1 cellular context compared by ENCODE assay signal in genomic region chr22:31753634-31754471, GRCh38.
TF ChIP-seq lines count a peak whose summit lies in the region.

Gene DEPDC5, plus strand, starts transcription at chr22:31754019. Its CDS starts 903 bp downstream, at chr22:31754922.

TF ChIP-seq in HepG2, 621 proteins besides CTCF, POLR2A, EP300 and RAD21 (continued from another document and continues in another):
- no peak for TF ChIP-seq KIAA2018 (CRISPR knock-in tag; IDR thresholded peaks at IDR 0.05; ENCODE audit: borderline replicate concordance)
- TF ChIP-seq ZBTB1 (CRISPR knock-in tag; IDR thresholded peaks at IDR 0.05; ENCODE audit: borderline replicate concordance), result no peak
- peak; percentile 52; the same call in 1 of the 2 replicates for TF ChIP-seq SOX5 (CRISPR knock-in tag; IDR thresholded peaks at IDR 0.05; ENCODE audit: borderline replicate concordance)
- no peak for TF ChIP-seq HOXA9 (CRISPR knock-in tag; IDR thresholded peaks at IDR 0.05; ENCODE audit: borderline replicate concordance)
- TF ChIP-seq FOXA3 (CRISPR knock-in tag; IDR thresholded peaks at IDR 0.05), result 0 out of 2 replicates have a peak, but pooled peaks have one; percentile 48
- TF ChIP-seq ZNF614 (CRISPR knock-in tag; IDR thresholded peaks at IDR 0.05; ENCODE audit: borderline replicate concordance), result no peak
- 0 out of 2 replicates have a peak, but pooled peaks have one; percentile 14 for TF ChIP-seq MZF1 (CRISPR knock-in tag; IDR thresholded peaks at IDR 0.05; ENCODE audit: borderline replicate concordance)
- TF ChIP-seq AGO1 (IDR thresholded peaks at IDR 0.05; ENCODE audit: low read depth, low read length, poor library complexity, severe bottlenecking), result no peak
- TF ChIP-seq, protein P1, sequence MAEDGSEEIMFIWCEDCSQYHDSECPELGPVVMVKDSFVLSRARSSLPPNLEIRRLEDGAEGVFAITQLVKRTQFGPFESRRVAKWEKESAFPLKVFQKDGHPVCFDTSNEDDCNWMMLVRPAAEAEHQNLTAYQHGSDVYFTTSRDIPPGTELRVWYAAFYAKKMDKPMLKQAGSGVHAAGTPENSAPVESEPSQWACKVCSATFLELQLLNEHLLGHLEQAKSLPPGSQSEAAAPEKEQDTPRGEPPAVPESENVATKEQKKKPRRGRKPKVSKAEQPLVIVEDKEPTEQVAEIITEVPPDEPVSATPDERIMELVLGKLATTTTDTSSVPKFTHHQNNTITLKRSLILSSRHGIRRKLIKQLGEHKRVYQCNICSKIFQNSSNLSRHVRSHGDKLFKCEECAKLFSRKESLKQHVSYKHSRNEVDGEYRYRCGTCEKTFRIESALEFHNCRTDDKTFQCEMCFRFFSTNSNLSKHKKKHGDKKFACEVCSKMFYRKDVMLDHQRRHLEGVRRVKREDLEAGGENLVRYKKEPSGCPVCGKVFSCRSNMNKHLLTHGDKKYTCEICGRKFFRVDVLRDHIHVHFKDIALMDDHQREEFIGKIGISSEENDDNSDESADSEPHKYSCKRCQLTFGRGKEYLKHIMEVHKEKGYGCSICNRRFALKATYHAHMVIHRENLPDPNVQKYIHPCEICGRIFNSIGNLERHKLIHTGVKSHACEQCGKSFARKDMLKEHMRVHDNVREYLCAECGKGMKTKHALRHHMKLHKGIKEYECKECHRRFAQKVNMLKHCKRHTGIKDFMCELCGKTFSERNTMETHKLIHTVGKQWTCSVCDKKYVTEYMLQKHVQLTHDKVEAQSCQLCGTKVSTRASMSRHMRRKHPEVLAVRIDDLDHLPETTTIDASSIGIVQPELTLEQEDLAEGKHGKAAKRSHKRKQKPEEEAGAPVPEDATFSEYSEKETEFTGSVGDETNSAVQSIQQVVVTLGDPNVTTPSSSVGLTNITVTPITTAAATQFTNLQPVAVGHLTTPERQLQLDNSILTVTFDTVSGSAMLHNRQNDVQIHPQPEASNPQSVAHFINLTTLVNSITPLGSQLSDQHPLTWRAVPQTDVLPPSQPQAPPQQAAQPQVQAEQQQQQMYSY (CRISPR knock-in tag; IDR thresholded peaks at IDR 0.05), result no peak
- TF ChIP-seq ZNF543 (CRISPR knock-in tag; IDR thresholded peaks at IDR 0.05), result peak; percentile 41; the same call in 1 of the 2 replicates
- no peak; the same call in 1 of the 2 replicates for TF ChIP-seq ZNF776 (CRISPR knock-in tag; IDR thresholded peaks at IDR 0.05)
- no peak for TF ChIP-seq MTF2 (CRISPR knock-in tag; IDR thresholded peaks at IDR 0.05; ENCODE audit: borderline replicate concordance)
- peak; percentile 48; the same call in 1 of the 2 replicates for TF ChIP-seq TGIF2 (CRISPR knock-in tag; IDR thresholded peaks at IDR 0.05)
- TF ChIP-seq CBX2 (IDR thresholded peaks at IDR 0.05; ENCODE audit: low read depth, low read length), result no peak
- no peak for TF ChIP-seq CBX2 (CRISPR knock-in tag; IDR thresholded peaks at IDR 0.05; ENCODE audit: low read depth)
- peak; percentile 82 for TF ChIP-seq MYC (CRISPR knock-in tag; IDR thresholded peaks at IDR 0.05; ENCODE audit: borderline replicate concordance)
- TF ChIP-seq HNRNPUL1 (IDR thresholded peaks at IDR 0.05; ENCODE audit: low read depth, low read length), result no peak
- TF ChIP-seq ETV5 (CRISPR knock-in tag; IDR thresholded peaks at IDR 0.05; ENCODE audit: borderline replicate concordance), result peak; percentile 46; the same call in 1 of the 2 replicates
- TF ChIP-seq, protein P2, sequence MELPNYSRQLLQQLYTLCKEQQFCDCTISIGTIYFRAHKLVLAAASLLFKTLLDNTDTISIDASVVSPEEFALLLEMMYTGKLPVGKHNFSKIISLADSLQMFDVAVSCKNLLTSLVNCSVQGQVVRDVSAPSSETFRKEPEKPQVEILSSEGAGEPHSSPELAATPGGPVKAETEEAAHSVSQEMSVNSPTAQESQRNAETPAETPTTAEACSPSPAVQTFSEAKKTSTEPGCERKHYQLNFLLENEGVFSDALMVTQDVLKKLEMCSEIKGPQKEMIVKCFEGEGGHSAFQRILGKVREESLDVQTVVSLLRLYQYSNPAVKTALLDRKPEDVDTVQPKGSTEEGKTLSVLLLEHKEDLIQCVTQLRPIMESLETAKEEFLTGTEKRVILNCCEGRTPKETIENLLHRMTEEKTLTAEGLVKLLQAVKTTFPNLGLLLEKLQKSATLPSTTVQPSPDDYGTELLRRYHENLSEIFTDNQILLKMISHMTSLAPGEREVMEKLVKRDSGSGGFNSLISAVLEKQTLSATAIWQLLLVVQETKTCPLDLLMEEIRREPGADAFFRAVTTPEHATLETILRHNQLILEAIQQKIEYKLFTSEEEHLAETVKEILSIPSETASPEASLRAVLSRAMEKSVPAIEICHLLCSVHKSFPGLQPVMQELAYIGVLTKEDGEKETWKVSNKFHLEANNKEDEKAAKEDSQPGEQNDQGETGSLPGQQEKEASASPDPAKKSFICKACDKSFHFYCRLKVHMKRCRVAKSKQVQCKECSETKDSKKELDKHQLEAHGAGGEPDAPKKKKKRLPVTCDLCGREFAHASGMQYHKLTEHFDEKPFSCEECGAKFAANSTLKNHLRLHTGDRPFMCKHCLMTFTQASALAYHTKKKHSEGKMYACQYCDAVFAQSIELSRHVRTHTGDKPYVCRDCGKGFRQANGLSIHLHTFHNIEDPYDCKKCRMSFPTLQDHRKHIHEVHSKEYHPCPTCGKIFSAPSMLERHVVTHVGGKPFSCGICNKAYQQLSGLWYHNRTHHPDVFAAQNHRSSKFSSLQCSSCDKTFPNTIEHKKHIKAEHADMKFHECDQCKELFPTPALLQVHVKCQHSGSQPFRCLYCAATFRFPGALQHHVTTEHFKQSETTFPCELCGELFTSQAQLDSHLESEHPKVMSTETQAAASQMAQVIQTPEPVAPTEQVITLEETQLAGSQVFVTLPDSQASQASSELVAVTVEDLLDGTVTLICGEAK (IDR thresholded peaks at IDR 0.05), result no peak
- TF ChIP-seq, protein P2 (CRISPR knock-in tag; IDR thresholded peaks at IDR 0.05), result no peak; the same call in 1 of the 2 replicates
- TF ChIP-seq RFXAP (CRISPR knock-in tag; IDR thresholded peaks at IDR 0.05; ENCODE audit: borderline replicate concordance), result peak; percentile 48; the same call in 1 of the 2 replicates
- no peak for TF ChIP-seq IKZF1 (IDR thresholded peaks at IDR 0.05)
- peak; percentile 88 for TF ChIP-seq RCOR2 (CRISPR knock-in tag; IDR thresholded peaks at IDR 0.05)
- peak; percentile 54; the same call in 1 of the 2 replicates for TF ChIP-seq KLF13 (CRISPR knock-in tag; IDR thresholded peaks at IDR 0.05)
- peak; percentile 55 for TF ChIP-seq YY1 (IDR thresholded peaks at IDR 0.05; ENCODE audit: insufficient read depth, insufficient replicate concordance, low read depth, low read length)
- TF ChIP-seq ZNF234 (CRISPR knock-in tag; conservative IDR thresholded peaks at IDR 0.05), result no peak
- TF ChIP-seq NR2F2 (IDR thresholded peaks at IDR 0.05; ENCODE audit: borderline replicate concordance, low read depth), result no peak
- TF ChIP-seq, protein P3, sequence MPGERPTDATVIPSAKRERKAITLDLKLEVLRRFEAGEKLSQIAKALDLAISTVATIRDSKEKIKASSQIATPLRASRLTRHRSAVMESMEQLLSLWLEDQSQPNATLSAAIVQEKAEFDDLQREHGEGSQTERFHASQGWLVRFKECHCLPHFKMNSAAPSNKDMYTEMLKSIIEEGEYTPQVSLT (CRISPR knock-in tag; IDR thresholded peaks at IDR 0.05; ENCODE audit: borderline replicate concordance, low read depth), result no peak
- TF ChIP-seq PHF20 (CRISPR knock-in tag; IDR thresholded peaks at IDR 0.05), result peak; percentile 94
- TF ChIP-seq ZNF382 (CRISPR knock-in tag; IDR thresholded peaks at IDR 0.05; ENCODE audit: borderline replicate concordance), result no peak
- no peak for TF ChIP-seq ZNF530 (CRISPR knock-in tag; IDR thresholded peaks at IDR 0.05; ENCODE audit: low read depth)
- TF ChIP-seq PHF8 (CRISPR knock-in tag; IDR thresholded peaks at IDR 0.05), result peak; percentile 79
- peak; percentile 43; the same call in 1 of the 2 replicates for TF ChIP-seq ZSCAN20 (CRISPR knock-in tag; IDR thresholded peaks at IDR 0.05; ENCODE audit: borderline replicate concordance)
